ENCODE assay signal across 8 cellular contexts in genomic region chr1:148151911-148152391, GRCh38. TPM values are rescaled to one million over a fixed set of nuclear protein-coding genes. Genes with fewer than 3 reads are reported as not detected.
DNase-seq lines count a peak whose midpoint lies in the region; ATAC-seq, FAIRE-seq and TF ChIP-seq lines count a peak whose summit lies in the region.
"Not testable (repeated sequence)": the region's sequence is repeated elsewhere in the genome, so short reads cannot be mapped to it uniquely, and the experiment has no call there.

A gene with protein sequence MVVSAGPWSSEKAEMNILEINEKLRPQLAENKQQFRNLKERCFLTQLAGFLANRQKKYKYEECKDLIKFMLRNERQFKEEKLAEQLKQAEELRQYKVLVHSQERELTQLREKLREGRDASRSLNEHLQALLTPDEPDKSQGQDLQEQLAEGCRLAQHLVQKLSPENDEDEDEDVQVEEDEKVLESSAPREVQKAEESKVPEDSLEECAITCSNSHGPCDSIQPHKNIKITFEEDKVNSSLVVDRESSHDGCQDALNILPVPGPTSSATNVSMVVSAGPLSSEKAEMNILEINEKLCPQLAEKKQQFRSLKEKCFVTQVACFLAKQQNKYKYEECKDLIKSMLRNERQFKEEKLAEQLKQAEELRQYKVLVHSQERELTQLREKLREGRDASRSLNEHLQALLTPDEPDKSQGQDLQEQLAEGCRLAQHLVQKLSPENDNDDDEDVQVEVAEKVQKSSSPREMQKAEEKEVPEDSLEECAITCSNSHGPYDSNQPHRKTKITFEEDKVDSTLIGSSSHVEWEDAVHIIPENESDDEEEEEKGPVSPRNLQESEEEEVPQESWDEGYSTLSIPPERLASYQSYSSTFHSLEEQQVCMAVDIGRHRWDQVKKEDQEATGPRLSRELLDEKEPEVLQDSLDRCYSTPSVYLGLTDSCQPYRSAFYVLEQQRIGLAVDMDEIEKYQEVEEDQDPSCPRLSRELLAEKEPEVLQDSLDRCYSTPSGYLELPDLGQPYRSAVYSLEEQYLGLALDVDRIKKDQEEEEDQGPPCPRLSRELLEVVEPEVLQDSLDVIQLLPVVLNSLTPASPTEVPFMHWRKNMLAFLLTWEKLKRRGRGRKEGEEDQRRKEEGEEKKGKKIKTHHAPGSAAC (minus strand): TSS chr1:148152281. CDS start chr1:148127003, 25,278 bp downstream.

- ATAC-seq in GM18868 (IDR thresholded peaks at IDR 0.05; ENCODE audit: unreplicated experiment), result peak; percentile 77
- ATAC-seq in HG03097 (IDR thresholded peaks at IDR 0.05; ENCODE audit: low FRiP score, unreplicated experiment), result peak; percentile 61
- ATAC-seq in GM12878, result peak; percentile 94
- ATAC-seq in sciatic nerve, result peak; percentile 99
- ATAC-seq in aorta (ENCODE audit: low FRiP score), result peak; percentile 98

- not testable (repeated sequence) for TF ChIP-seq RAD21 in GM12878 (IDR thresholded peaks at IDR 0.05; ENCODE audit: insufficient read depth, low read depth, low read length)

- CTCF ChIA-PET in GM12878 (lab: Yijun Ruan, JAX), result not testable (repeated sequence)

- not testable (repeated sequence) for FAIRE-seq in GM12878 (lab: Jason Lieb, UNC)

- peak; percentile 57 for DNase-seq in NCI-H2196 (lab: John Stamatoyannopoulos, UW; ENCODE audit: unreplicated experiment)
- peak; percentile 87 for DNase-seq in UCSD-AML1 (lab: John Stamatoyannopoulos, UW; ENCODE audit: unreplicated experiment)
- DNase-seq in GM12878 (ENCODE audit: low read depth, low spot score), result peak; percentile 51
- peak; percentile 87 for DNase-seq in sciatic nerve (ENCODE audit: low spot score)
- DNase-seq in aorta, result peak; percentile 91 to 94

- POLR2A ChIA-PET in GM12878 (lab: Charles Lee), result not testable (repeated sequence)

- H3K4me2 ChIP-seq in GM12878 (ENCODE audit: control insufficient read depth, insufficient read depth), result peak within 1 kb of the TSS; percentile 42; the same call in 1 of the 2 replicates

- H3K27ac ChIP-seq in GM12878 (ENCODE audit: control insufficient read depth, insufficient read depth), result peak within 1 kb of the TSS; percentile 37
- H3K27ac ChIP-seq in aorta (ENCODE audit: low read depth in 1 of 2, low read length in 2 of 2), result peak within 1 kb of the TSS in 1 of 2 donors; percentile 72

- H3K9ac ChIP-seq in GM12878 (ENCODE audit: control insufficient read depth, insufficient read depth, low read length), result peak within 1 kb of the TSS; percentile 68

- H3K4me1 ChIP-seq in GM12878 (ENCODE audit: control insufficient read depth, insufficient read depth, low read length); aorta (ENCODE audit: control insufficient read depth in 1 of 2, insufficient read depth in 2 of 2, low read length in 2 of 2): not testable (repeated sequence)

- not testable (repeated sequence) for H3K27me3 ChIP-seq in GM12878 (replicated peaks in 1 of 2; ENCODE audit: control insufficient read depth in 2 of 2, insufficient read depth in 2 of 2, low read length in 1 of 2); aorta (ENCODE audit: control insufficient read depth in 1 of 2, insufficient read depth in 2 of 2, low read length in 1 of 2)

- SMC1A ChIA-PET in GM12878 (lab: Charles Lee; ENCODE audit: uncharacterized antibody, unreplicated experiment), result not testable (repeated sequence)

- H4K20me1 ChIP-seq in GM12878 (ENCODE audit: control insufficient read depth, insufficient read depth), result not testable (repeated sequence)

- intact Hi-C loops in GM12878 (cut with micrococcal nuclease; ENCODE audit: unreplicated experiment), result loop anchor here (5.0 kb wide), 1 partner anchor 180 kb away; no protein-coding TSS in a partner anchor
- intact Hi-C loops in sciatic nerve (cut with DNase I); aorta (cut with DNase I): not testable (repeated sequence)

- in situ Hi-C loops in GM12878 (cut with MboI), result not testable (repeated sequence)

- not testable (repeated sequence) for H3K79me2 ChIP-seq in GM12878 (ENCODE audit: control insufficient read depth, insufficient read depth, low read length)

- not testable (repeated sequence) for BruUV-seq in GM12878 (replicated peaks; lab: Mats Ljungman, UMichigan)

- H2AFZ ChIP-seq in GM12878 (ENCODE audit: control insufficient read depth, low read depth, low read length), result peak within 1 kb of the TSS; percentile 51

- H3K36me3 ChIP-seq in GM12878 (ENCODE audit: control insufficient read depth in 2 of 2, insufficient read depth in 2 of 2, low read length in 1 of 2); aorta (ENCODE audit: control insufficient read depth in 1 of 2, insufficient read depth in 2 of 2, low read length in 1 of 2): not testable (repeated sequence)

- WGBS in GM12878 (ENCODE audit: insufficient coverage, insufficient replicate concordance, low lambda C conversion rate, missing lambda C conversion rate), result 0% methylated on average over 19 of the region's 41 CpGs
- 0 to 1% methylated on average over 38 to 41 of the region's 41 CpGs for WGBS in aorta, 2 donors

- H3K9me3 ChIP-seq in GM12878 (replicated peaks; ENCODE audit: control insufficient read depth, insufficient read depth, low read length); aorta (ENCODE audit: control insufficient read depth, low read length): not testable (repeated sequence)

- H3K4me3 ChIP-seq in GM12878 (peak within 1 kb of the TSS; percentile 69), iPS-11a (ENCODE audit: low read depth, low read length) (peak within 1 kb of the TSS; percentile 51), aorta (ENCODE audit: low read length in 2 of 2) (peak within 1 kb of the TSS; percentile 43 to 74)

- not testable (repeated sequence) for TF ChIP-seq EP300 in GM12878 (IDR thresholded peaks at IDR 0.05; ENCODE audit: borderline replicate concordance in 1 of 2, control insufficient read depth in 1 of 2, low read depth in 2 of 2, low read length in 2 of 2)

- TF ChIP-seq CTCF in GM12878 (IDR thresholded peaks at IDR 0.05 in 2 of 3, conservative IDR thresholded peaks at IDR 0.05 in 1 of 3; ENCODE audit: control insufficient read depth in 2 of 3, extremely low read depth in 1 of 3, insufficient read depth in 1 of 3, low read depth in 3 of 3, low read length in 3 of 3), result not testable (repeated sequence)

- not testable (repeated sequence) for TF ChIP-seq POLR2A in GM12878 (IDR thresholded peaks at IDR 0.05; ENCODE audit: low read depth, low read length)

- RAD21 ChIA-PET in GM12878 (lab: Charles Lee; ENCODE audit: unreplicated experiment), result not testable (repeated sequence)

TF ChIP-seq in GM12878, 131 proteins besides CTCF, POLR2A, EP300 and RAD21 (continues in another document):
- TF ChIP-seq HDGF (IDR thresholded peaks at IDR 0.05) (0 out of 2 replicates have a peak, but pooled peaks have one; percentile 18), YY1 (IDR thresholded peaks at IDR 0.05; ENCODE audit: low read depth, low read length) (peak; percentile 62), SRF (IDR thresholded peaks at IDR 0.05; ENCODE audit: low read depth in 2 of 2, low read length in 2 of 2) (peak in 1 of 2 experiments; percentile 58; a peak in 1 of 4 replicates)
- TF ChIP-seq, protein P1, sequence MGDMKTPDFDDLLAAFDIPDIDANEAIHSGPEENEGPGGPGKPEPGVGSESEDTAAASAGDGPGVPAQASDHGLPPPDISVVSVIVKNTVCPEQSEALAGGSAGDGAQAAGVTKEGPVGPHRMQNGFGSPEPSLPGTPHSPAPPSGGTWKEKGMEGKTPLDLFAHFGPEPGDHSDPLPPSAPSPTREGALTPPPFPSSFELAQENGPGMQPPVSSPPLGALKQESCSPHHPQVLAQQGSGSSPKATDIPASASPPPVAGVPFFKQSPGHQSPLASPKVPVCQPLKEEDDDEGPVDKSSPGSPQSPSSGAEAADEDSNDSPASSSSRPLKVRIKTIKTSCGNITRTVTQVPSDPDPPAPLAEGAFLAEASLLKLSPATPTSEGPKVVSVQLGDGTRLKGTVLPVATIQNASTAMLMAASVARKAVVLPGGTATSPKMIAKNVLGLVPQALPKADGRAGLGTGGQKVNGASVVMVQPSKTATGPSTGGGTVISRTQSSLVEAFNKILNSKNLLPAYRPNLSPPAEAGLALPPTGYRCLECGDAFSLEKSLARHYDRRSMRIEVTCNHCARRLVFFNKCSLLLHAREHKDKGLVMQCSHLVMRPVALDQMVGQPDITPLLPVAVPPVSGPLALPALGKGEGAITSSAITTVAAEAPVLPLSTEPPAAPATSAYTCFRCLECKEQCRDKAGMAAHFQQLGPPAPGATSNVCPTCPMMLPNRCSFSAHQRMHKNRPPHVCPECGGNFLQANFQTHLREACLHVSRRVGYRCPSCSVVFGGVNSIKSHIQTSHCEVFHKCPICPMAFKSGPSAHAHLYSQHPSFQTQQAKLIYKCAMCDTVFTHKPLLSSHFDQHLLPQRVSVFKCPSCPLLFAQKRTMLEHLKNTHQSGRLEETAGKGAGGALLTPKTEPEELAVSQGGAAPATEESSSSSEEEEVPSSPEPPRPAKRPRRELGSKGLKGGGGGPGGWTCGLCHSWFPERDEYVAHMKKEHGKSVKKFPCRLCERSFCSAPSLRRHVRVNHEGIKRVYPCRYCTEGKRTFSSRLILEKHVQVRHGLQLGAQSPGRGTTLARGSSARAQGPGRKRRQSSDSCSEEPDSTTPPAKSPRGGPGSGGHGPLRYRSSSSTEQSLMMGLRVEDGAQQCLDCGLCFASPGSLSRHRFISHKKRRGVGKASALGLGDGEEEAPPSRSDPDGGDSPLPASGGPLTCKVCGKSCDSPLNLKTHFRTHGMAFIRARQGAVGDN (IDR thresholded peaks at IDR 0.05), result 0 out of 2 replicates have a peak, but pooled peaks have one; percentile 18

RNA-seq across cellular contexts. Expression of the gene that starts here (rescaled TPM):
- 37.4 and 42.8 TPM in 2 replicates for total RNA-seq in GM12878 (2013; cell fraction: nucleolus; rRNA removed)
- 4.7 and 4.8 TPM in 2 replicates for total RNA-seq in GM12878 (2014; rRNA removed)
- total RNA-seq in GM12878 (2014; rRNA removed; fragmentation: Illumina TruSeq; extraction: Trizol), result 5.1 and 5.9 TPM in 2 replicates
- 5.7 and 5.9 TPM in 2 replicates for total RNA-seq in GM12878 (2021)
- 10.1 TPM for polyA plus RNA-seq in GM12878 (2011; ENCODE audit: low read depth)
- polyA plus RNA-seq in GM12878 (2011; rRNA removed), result 14.3 and 14.4 TPM in 2 replicates
- 6.2 and 6.3 TPM in 2 replicates for polyA plus RNA-seq in GM12878 (2011; cell fraction: cytosol; rRNA removed)
- 46.5 and 55.7 TPM in 2 replicates for polyA plus RNA-seq in GM12878 (2011; cell fraction: nucleus; rRNA removed)
- 10.5 and 11.0 TPM in 2 replicates for polyA plus RNA-seq in GM12878 (2012)
- 8.3 and 10.9 TPM in 2 replicates for polyA plus RNA-seq in GM12878 (2014; fragmentation: Illumina TruSeq; extraction: Trizol)
- polyA plus RNA-seq in GM12878 (2014; fragmentation: Nextera tagmentation; extraction: Ambion mirVana), result 1 to 10 TPM; 1.2 to 2.5 TPM
- 7.1 and 8.4 TPM in 2 replicates for polyA plus RNA-seq in GM12878 (2014; rRNA removed)
- polyA plus RNA-seq in GM12878 (2016; fragmentation: Nextera tagmentation; extraction: Ambion mirVana), result 1 to 10 TPM; 3.1 TPM
- polyA minus RNA-seq in GM12878 (2011; rRNA and poly(A)+ RNA removed), result 6.6 and 6.9 TPM in 2 replicates
- 1.1 and 2.7 TPM in 2 replicates for polyA minus RNA-seq in GM12878 (2011; cell fraction: cytosol; rRNA and poly(A)+ RNA removed)
- 10.9 and 13.7 TPM in 2 replicates for polyA minus RNA-seq in GM12878 (2011; cell fraction: nucleus; rRNA and poly(A)+ RNA removed)
- total RNA-seq in sciatic nerve, result 11.5 TPM
- 10 to 100 TPM in 1 of 2 donors, 1 to 10 TPM in 1; 8.8 to 15.3 TPM for total RNA-seq in aorta
- polyA plus RNA-seq in aorta, result 1 to 10 TPM; 2.8 to 9.0 TPM
